In genomic region chr12:59736786-59737185, GRCh38 we compare ENCODE assay signal across 11 cellular contexts.
DNase-seq lines count a peak whose midpoint lies in the region; ATAC-seq, FAIRE-seq and TF ChIP-seq lines count a peak whose summit lies in the region.
"Had no signal": no experiment of that assay in that cellular context is flagged by ENCODE, and none has a peak within 500 bp of the region (broad histone marks: within the 10 kb centered on the region; RNA-seq: fewer than 3 reads in every experiment).

No MANE protein-coding gene starts in this region.

- ATAC-seq in GM18907 (IDR thresholded peaks at IDR 0.05; ENCODE audit: unreplicated experiment) = no peak
- ATAC-seq in left colon = no peak

- peak; percentile 84 for FAIRE-seq in astrocyte (lab: Jason Lieb, UNC)
- FAIRE-seq in keratinocyte (lab: Jason Lieb, UNC) = peak; percentile 87

- no peaks in the 10 kb centered on the region for H3K9me1 ChIP-seq in keratinocyte (ENCODE audit: control insufficient read depth, extremely low read depth, insufficient read depth, low read length)

- intact Hi-C loops in left colon (cut with DNase I, micrococcal nuclease) = no loop called here

- H3K4me2 ChIP-seq in astrocyte (ENCODE audit: low read length) = peak overlapping the region; percentile 18
- H3K4me2 ChIP-seq in keratinocyte (ENCODE audit: control insufficient read depth, extremely low read depth, insufficient read depth, low read depth, low read length) = no peak overlapping the region

- no peak overlapping the region for H2AFZ ChIP-seq in astrocyte (ENCODE audit: low read depth, low read length)
- H2AFZ ChIP-seq in keratinocyte (ENCODE audit: control insufficient read depth, low read length) = no peak overlapping the region

- DNase-seq in COLO829 (ENCODE audit: low spot score) = peak; percentile 42
- DNase-seq in LHCN-M2 (ENCODE audit: low read depth) = peak; percentile 80
- peak; percentile 87 for DNase-seq in astrocyte (ENCODE audit: low read depth)
- no peak for DNase-seq in keratinocyte (ENCODE audit: low read depth, low spot score)
- no peak for DNase-seq in activated CD4-positive, alpha-beta T cell treated with anti-CD3 and anti-CD28 coated beads for 1 hour
- DNase-seq in left colon = no peak
- DNase-seq in T-helper 9 cell = no peak
- DNase-seq: MM.1S; stimulated activated CD8-positive, alpha-beta memory T cell treated with anti-CD3 and anti-CD28 coated beads, Interleukin-4, amount 100 ng/mL, for 48 hours had no signal

- no peaks in the 10 kb centered on the region for H3K27me3 ChIP-seq in astrocyte (ENCODE audit: insufficient read depth, low read length)
- no peaks in the 10 kb centered on the region for H3K27me3 ChIP-seq in keratinocyte (ENCODE audit: control insufficient read depth, extremely low read depth, insufficient read depth, low read length)

- no peak overlapping the region for H3K4me3 Mint-ChIP-seq in astrocyte (ENCODE audit: unreplicated experiment)
- H3K4me3 Mint-ChIP-seq: neural crest cell had no signal

- no peaks in the 10 kb centered on the region for H3K36me3 Mint-ChIP-seq in astrocyte (ENCODE audit: low read depth, unreplicated experiment)

- H3K27ac Mint-ChIP-seq in astrocyte (ENCODE audit: unreplicated experiment) = peak overlapping the region; percentile 6

- H3K9me3 ChIP-seq in astrocyte (ENCODE audit: insufficient read depth, low read depth, low read length) = no peaks in the 10 kb centered on the region
- H3K9me3 ChIP-seq in keratinocyte (ENCODE audit: control insufficient read depth, low read depth, low read length) = no peaks in the 10 kb centered on the region

- no peaks in the 10 kb centered on the region for H4K20me1 ChIP-seq in astrocyte (ENCODE audit: insufficient read depth, low read length)
- no peaks in the 10 kb centered on the region for H4K20me1 ChIP-seq in keratinocyte (ENCODE audit: control insufficient read depth, extremely low read depth, insufficient read depth, low read length)

- H3K4me3 ChIP-seq in astrocyte (ENCODE audit: insufficient read depth, low read depth, low read length) = no peak overlapping the region
- H3K4me3 ChIP-seq in keratinocyte (ENCODE audit: control insufficient read depth in 2 of 3, extremely low read depth in 1 of 3, insufficient read depth in 2 of 3, low read depth in 1 of 3, low read length in 3 of 3) = no peak overlapping the region

- H3K27ac ChIP-seq in astrocyte (ENCODE audit: low read depth, low read length) (no peak overlapping the region), keratinocyte (ENCODE audit: control insufficient read depth, insufficient read depth, low read length) (no peak overlapping the region)

- peaks cover 7% of the 10 kb centered on the region for H3K4me1 Mint-ChIP-seq in astrocyte (ENCODE audit: low read depth, unreplicated experiment)
- H3K4me1 Mint-ChIP-seq: neural crest cell had no signal

- dilution Hi-C loops in keratinocyte (cut with MboI; ENCODE audit: extremely low pct_ligation_motif_present, low sequenced_read_pairs) = no loop called here

- H3K4me1 ChIP-seq in astrocyte (ENCODE audit: insufficient read depth, low read length) (peaks cover 6% of the 10 kb centered on the region), keratinocyte (ENCODE audit: control insufficient read depth, extremely low read depth, insufficient read depth, low read length) (no peaks in the 10 kb centered on the region)

- H3K27me3 Mint-ChIP-seq in astrocyte (ENCODE audit: low read depth, unreplicated experiment) = no peaks in the 10 kb centered on the region

- no peaks in the 10 kb centered on the region for H3K9me3 Mint-ChIP-seq in astrocyte (ENCODE audit: unreplicated experiment)
- H3K9me3 Mint-ChIP-seq: neural crest cell had no signal

- H3K9ac ChIP-seq in astrocyte (ENCODE audit: low read length) = no peak overlapping the region
- H3K9ac ChIP-seq in keratinocyte (ENCODE audit: control insufficient read depth, extremely low read depth, insufficient read depth, low read length) = no peak overlapping the region

- H3K36me3 ChIP-seq in astrocyte (ENCODE audit: insufficient read depth, low read length) = no peaks in the 10 kb centered on the region
- no peaks in the 10 kb centered on the region for H3K36me3 ChIP-seq in keratinocyte (ENCODE audit: control insufficient read depth in 2 of 2, extremely low read depth in 1 of 2, insufficient read depth in 2 of 2, low read length in 2 of 2)

- H3K79me2 ChIP-seq in astrocyte (ENCODE audit: insufficient read depth, low read length) (no peaks in the 10 kb centered on the region), keratinocyte (ENCODE audit: control insufficient read depth, insufficient read depth, low read length) (no peaks in the 10 kb centered on the region)

- TF ChIP-seq CTCF in astrocyte (IDR thresholded peaks at IDR 0.05; ENCODE audit: insufficient read depth, low read depth, low read length) (no peak), keratinocyte (optimal IDR thresholded peaks at IDR 0.05 in 1 of 3, IDR thresholded peaks at IDR 0.05 in 1 of 3, conservative IDR thresholded peaks at IDR 0.05 in 1 of 3; ENCODE audit: extremely low read depth in 1 of 3, insufficient read depth in 2 of 3, low read length in 3 of 3) (no peak)

Comparison
In these comparisons a context has a peak if more than half of its experiments do, and no peak if none do; other contexts are left out.
1. DNase-seq: peak in COLO829 (single experiment), LHCN-M2 (single experiment) and astrocyte (single experiment); none in keratinocyte (single experiment), activated CD4-positive, alpha-beta T cell treated with anti-CD3 and anti-CD28 coated beads for 1 hour (single experiment), left colon (0 of 2) and T-helper 9 cell (single experiment).